15 cellular contexts compared by ENCODE assay signal in the genomic region with DNA sequence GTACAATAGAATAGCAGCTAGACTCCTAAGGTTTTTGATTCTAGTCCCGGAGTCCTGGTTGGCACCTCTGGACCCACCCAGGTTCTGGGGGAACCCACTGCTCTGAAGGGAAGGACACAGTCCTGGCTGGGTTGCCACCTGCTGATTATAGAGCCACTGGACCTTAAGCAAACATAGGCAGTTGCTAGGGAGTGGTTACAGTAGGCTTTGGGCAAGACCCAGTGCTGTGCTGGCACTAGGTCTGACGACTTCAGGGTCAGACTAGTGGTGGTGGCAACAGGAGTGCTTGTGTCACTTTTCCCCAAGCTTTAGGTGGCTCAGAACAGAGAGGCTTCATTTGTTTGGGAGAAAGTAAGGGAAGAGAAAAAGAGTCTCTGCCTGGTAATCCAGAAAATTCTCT.
DNase-seq lines count a peak whose midpoint lies in the region; ATAC-seq and TF ChIP-seq lines count a peak whose summit lies in the region.
"Had no signal": no experiment of that assay in that cellular context is flagged by ENCODE, and none has a peak within 500 bp of the region (broad histone marks: within the 10 kb centered on the region; RNA-seq: fewer than 3 reads in every experiment).

No MANE protein-coding gene starts in this region.

- H3K4me3 ChIP-seq in body of pancreas: no peak overlapping the region
- no peak overlapping the region for H3K4me3 ChIP-seq in right lobe of liver

- H3K9me3 Mint-ChIP-seq in stimulated activated effector memory CD8-positive, alpha-beta T cell treated with anti-CD3 and anti-CD28 coated beads, Interleukin-12 subunit alpha, Interleukin-12 subunit beta, amount 100 ng/mL, for 72 hours: peaks cover 4% of the 10 kb centered on the region
- peaks cover under 1% of the 10 kb centered on the region for H3K9me3 Mint-ChIP-seq in activated CD8-positive, alpha-beta T cell treated with anti-CD3 and anti-CD28 coated beads for 36 hours

- TF ChIP-seq CTCF in body of pancreas (IDR thresholded peaks at IDR 0.05) (no peak), right lobe of liver (IDR thresholded peaks at IDR 0.05) (peak in 1 of 4 donors; percentile 5)
- no peak for TF ChIP-seq CTCF in activated CD8-positive, alpha-beta T cell treated with anti-CD3 and anti-CD28 coated beads for 36 hours (IDR thresholded peaks at IDR 0.05)

- POLR2A ChIA-PET in activated CD8-positive, alpha-beta T cell treated with anti-CD3 and anti-CD28 coated beads for 36 hours (lab: Charles Lee): no interaction called here

- peaks cover 3% of the 10 kb centered on the region for H3K4me1 ChIP-seq in body of pancreas
- peaks cover 0 to 25% (median 8%) of the 10 kb centered on the region in 4 donors for H3K4me1 ChIP-seq in right lobe of liver

- H3K27me3 ChIP-seq in body of pancreas: no peaks in the 10 kb centered on the region
- H3K27me3 ChIP-seq in right lobe of liver: no peaks in the 10 kb centered on the region

- TF ChIP-seq POLR2A in body of pancreas (IDR thresholded peaks at IDR 0.05) (no peak), right lobe of liver (IDR thresholded peaks at IDR 0.05) (no peak)

- DNase-seq in body of pancreas (peak; percentile 28 to 55 (median 52)), left colon (no peak), right lobe of liver (no peak)
- DNase-seq in stimulated activated effector memory CD8-positive, alpha-beta T cell treated with anti-CD3 and anti-CD28 coated beads, Interleukin-12 subunit alpha, Interleukin-12 subunit beta, amount 100 ng/mL, for 72 hours (ENCODE audit: low spot score in 2 of 2): no peak
- no peak for DNase-seq in activated CD8-positive, alpha-beta T cell treated with anti-CD3 and anti-CD28 coated beads for 36 hours
- no peak for DNase-seq in activated CD4-positive, CD25-positive, alpha-beta regulatory T cell treated with anti-CD3 and anti-CD28 coated beads, Interleukin-2, amount 50 U/mL, for 72 hours
- DNase-seq: C1 segment of cervical spinal cord; Calu3; CD4-positive, alpha-beta T cell; DND-41; GDM1; HCEC 1CT; HFFc6 had no signal

- no peaks in the 10 kb centered on the region for H3K36me3 Mint-ChIP-seq in stimulated activated effector memory CD8-positive, alpha-beta T cell treated with anti-CD3 and anti-CD28 coated beads, Interleukin-12 subunit alpha, Interleukin-12 subunit beta, amount 100 ng/mL, for 72 hours
- H3K36me3 Mint-ChIP-seq in activated CD8-positive, alpha-beta T cell treated with anti-CD3 and anti-CD28 coated beads for 36 hours (ENCODE audit: low read depth): no peaks in the 10 kb centered on the region

- CTCF ChIA-PET in activated CD8-positive, alpha-beta T cell treated with anti-CD3 and anti-CD28 coated beads for 36 hours (lab: Charles Lee): no interaction called here

- no peak overlapping the region for H3K27ac Mint-ChIP-seq in stimulated activated effector memory CD8-positive, alpha-beta T cell treated with anti-CD3 and anti-CD28 coated beads, Interleukin-12 subunit alpha, Interleukin-12 subunit beta, amount 100 ng/mL, for 72 hours
- no peak overlapping the region for H3K27ac Mint-ChIP-seq in activated CD8-positive, alpha-beta T cell treated with anti-CD3 and anti-CD28 coated beads for 36 hours
- H3K27ac Mint-ChIP-seq: B cell; CD4-positive, alpha-beta T cell; HFFc6 had no signal

- WGBS in body of pancreas, 2 donors: 33 to 48% methylated on average over 2 of the region's 2 CpGs
- WGBS in right lobe of liver (ENCODE audit: insufficient coverage, low coverage, low lambda C conversion rate, missing lambda C conversion rate): no CpG with 5 or more reads among the region's 2 CpGs

- H3K27ac ChIP-seq in body of pancreas (no peak overlapping the region), right lobe of liver (no peak overlapping the region)

- no peak overlapping the region for H3K4me3 Mint-ChIP-seq in stimulated activated effector memory CD8-positive, alpha-beta T cell treated with anti-CD3 and anti-CD28 coated beads, Interleukin-12 subunit alpha, Interleukin-12 subunit beta, amount 100 ng/mL, for 72 hours
- H3K4me3 Mint-ChIP-seq in activated CD8-positive, alpha-beta T cell treated with anti-CD3 and anti-CD28 coated beads for 36 hours: no peak overlapping the region
- H3K4me3 Mint-ChIP-seq: B cell; CD4-positive, alpha-beta T cell; HFFc6 had no signal

- no peaks in the 10 kb centered on the region for H3K4me1 Mint-ChIP-seq in stimulated activated effector memory CD8-positive, alpha-beta T cell treated with anti-CD3 and anti-CD28 coated beads, Interleukin-12 subunit alpha, Interleukin-12 subunit beta, amount 100 ng/mL, for 72 hours
- H3K4me1 Mint-ChIP-seq in activated CD8-positive, alpha-beta T cell treated with anti-CD3 and anti-CD28 coated beads for 36 hours (ENCODE audit: low read depth): no peaks in the 10 kb centered on the region
- H3K4me1 Mint-ChIP-seq: B cell had no signal

- H3K36me3 ChIP-seq in body of pancreas (replicated peaks in 1 of 2; ENCODE audit: insufficient read depth in 1 of 2, low read depth in 2 of 2) (no peaks in the 10 kb centered on the region), right lobe of liver (no peaks in the 10 kb centered on the region)

- H3K27me3 Mint-ChIP-seq in activated CD8-positive, alpha-beta T cell treated with anti-CD3 and anti-CD28 coated beads for 36 hours: peaks cover 12% of the 10 kb centered on the region

- peak; percentile 65 for ATAC-seq in body of pancreas
- peak; percentile 72 for ATAC-seq in left colon
- peak; percentile 71 to 83 (median 80) for ATAC-seq in right lobe of liver
- peak; percentile 31 for ATAC-seq in stimulated activated effector memory CD8-positive, alpha-beta T cell treated with anti-CD3 and anti-CD28 coated beads, Interleukin-12 subunit alpha, Interleukin-12 subunit beta, amount 100 ng/mL, for 72 hours
- no peak for ATAC-seq in activated CD8-positive, alpha-beta T cell treated with anti-CD3 and anti-CD28 coated beads for 36 hours
- no peak for ATAC-seq in HG03378 (IDR thresholded peaks at IDR 0.05; ENCODE audit: unreplicated experiment)

- intact Hi-C loops in body of pancreas (cut with DNase I): no loop called here
- intact Hi-C loops in left colon (cut with DNase I, micrococcal nuclease): no loop called here
- intact Hi-C loops in right lobe of liver (cut with DNase I): no loop called here
- intact Hi-C loops in activated CD8-positive, alpha-beta T cell treated with anti-CD3 and anti-CD28 coated beads for 36 hours (cut with micrococcal nuclease): no loop called here

- H3K9me3 ChIP-seq in body of pancreas (no peaks in the 10 kb centered on the region), right lobe of liver (no peaks in the 10 kb centered on the region)

Comparison
In these comparisons a context has a peak if more than half of its experiments do, and no peak if none do; other contexts are left out.
1. ATAC-seq: peak in body of pancreas (single experiment), left colon (single experiment), right lobe of liver (4 of 4) and stimulated activated effector memory CD8-positive, alpha-beta T cell treated with anti-CD3 and anti-CD28 coated beads, Interleukin-12 subunit alpha, Interleukin-12 subunit beta, amount 100 ng/mL, for 72 hours (single experiment); none in activated CD8-positive, alpha-beta T cell treated with anti-CD3 and anti-CD28 coated beads for 36 hours (single experiment) and HG03378 (single experiment).
2. DNase-seq: peak in body of pancreas (4 of 4); none in left colon (0 of 2), right lobe of liver (0 of 3), stimulated activated effector memory CD8-positive, alpha-beta T cell treated with anti-CD3 and anti-CD28 coated beads, Interleukin-12 subunit alpha, Interleukin-12 subunit beta, amount 100 ng/mL, for 72 hours (0 of 2), activated CD8-positive, alpha-beta T cell treated with anti-CD3 and anti-CD28 coated beads for 36 hours (single experiment) and activated CD4-positive, CD25-positive, alpha-beta regulatory T cell treated with anti-CD3 and anti-CD28 coated beads, Interleukin-2, amount 50 U/mL, for 72 hours (single experiment).